In the genomic region with DNA sequence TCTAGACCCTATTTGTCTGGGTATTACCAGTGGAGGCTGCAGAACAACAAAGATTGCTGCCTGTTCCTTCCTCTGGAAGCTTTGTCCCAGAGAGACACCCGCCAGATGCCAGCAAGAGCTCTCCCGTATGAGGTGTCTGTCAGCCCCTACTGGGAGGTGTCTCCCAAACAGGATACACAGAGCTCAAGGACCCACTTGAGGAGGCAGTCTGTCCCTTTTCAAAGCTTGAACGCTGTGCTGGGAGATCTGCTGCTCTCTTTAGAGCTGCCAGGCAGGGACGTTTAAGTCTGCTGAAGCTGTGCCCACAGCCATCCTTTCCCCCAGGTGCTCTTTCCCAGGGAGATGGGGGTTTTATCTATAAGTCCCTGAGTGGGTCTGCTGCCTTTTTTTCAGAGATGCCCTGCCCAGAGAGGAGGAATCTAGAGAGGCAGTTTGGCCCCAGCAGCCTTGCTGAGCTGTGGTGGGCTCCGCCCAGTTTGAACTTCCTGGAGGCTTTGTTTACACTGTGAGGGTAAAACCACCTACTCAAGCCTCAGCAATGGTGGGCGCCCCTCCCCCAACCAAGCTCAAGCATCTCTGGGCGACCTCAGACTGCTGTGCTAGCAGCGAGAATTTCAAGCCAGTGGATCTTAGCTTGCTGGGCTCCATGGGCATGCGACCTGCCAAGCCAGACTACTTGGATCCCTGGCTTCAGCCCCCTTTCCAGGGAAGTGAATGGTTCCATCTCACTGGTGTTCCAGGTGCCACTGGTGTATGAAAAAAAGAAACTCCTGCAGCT, we compare ENCODE assay signal across 7 cellular contexts. TPM values are rescaled to one million over a fixed set of nuclear protein-coding genes. Genes with fewer than 3 reads are reported as not detected.
DNase-seq lines count a peak whose midpoint lies in the region; ATAC-seq and TF ChIP-seq lines count a peak whose summit lies in the region.
"Not testable (repeated sequence)": the region's sequence is repeated elsewhere in the genome, so short reads cannot be mapped to it uniquely, and the experiment has no call there.

No MANE protein-coding gene starts in this region.

- peak overlapping the region; percentile 39 for H3K4me3 Mint-ChIP-seq in memory B cell

- H3K4me3 ChIP-seq in mammary epithelial cell (replicated peaks in 1 of 3; ENCODE audit: insufficient read depth in 1 of 3, low read depth in 2 of 3, low read length in 3 of 3), result not testable (repeated sequence)

- CTCF ChIA-PET in mammary epithelial cell (lab: Charles Lee; ENCODE audit: low non-redundant PET), result not testable (repeated sequence)

- H3K4me2 ChIP-seq in mammary epithelial cell (ENCODE audit: insufficient read depth, low read depth, low read length), result not testable (repeated sequence)

- not testable (repeated sequence) for BruUV-seq in mammary epithelial cell (replicated peaks; lab: Mats Ljungman, UMichigan)

- intact Hi-C loops in mammary epithelial cell (cut with micrococcal nuclease), result not testable (repeated sequence)

- not testable (repeated sequence) for H3K36me3 ChIP-seq in mammary epithelial cell (ENCODE audit: insufficient read depth, low read length)

- H3K4me1 ChIP-seq in mammary epithelial cell (ENCODE audit: insufficient read depth, low read length), result not testable (repeated sequence)

- H3K4me1 Mint-ChIP-seq in memory B cell, result peaks cover 41% of the 10 kb centered on the region

- H3K27ac ChIP-seq in mammary epithelial cell (ENCODE audit: insufficient read depth, low read depth, low read length), result not testable (repeated sequence)

- not testable (repeated sequence) for H3K9me3 ChIP-seq in mammary epithelial cell (replicated peaks; ENCODE audit: insufficient read depth, low read length)

- 68% methylated on average over 7 of the region's 9 CpGs for WGBS in mammary epithelial cell (ENCODE audit: low coverage, missing lambda C conversion rate)

- dilution Hi-C loops in mammary epithelial cell (cut with HindIII; ENCODE audit: low sequenced_read_pairs), result not testable (repeated sequence)

- peak overlapping the region; percentile 11 for H2AFZ ChIP-seq in mammary epithelial cell (ENCODE audit: low read depth, low read length)

- ATAC-seq in memory B cell (ENCODE audit: low read depth), result peak; percentile 50

- peaks cover 26% of the 10 kb centered on the region for H3K36me3 Mint-ChIP-seq in memory B cell

- not testable (repeated sequence) for H3K9ac ChIP-seq in mammary epithelial cell (ENCODE audit: insufficient read depth, low read length)

- not testable (repeated sequence) for H3K27me3 ChIP-seq in mammary epithelial cell (ENCODE audit: insufficient read depth, low read length)

- H3K27ac Mint-ChIP-seq in memory B cell, result peak overlapping the region; percentile 87

- in situ Hi-C loops in mammary epithelial cell (cut with MboI; ENCODE audit: low sequenced_read_pairs in 2 of 2), result not testable (repeated sequence)

- not testable (repeated sequence) for H3K79me2 ChIP-seq in mammary epithelial cell (ENCODE audit: insufficient read depth, low read length)

- DNase-seq in H4 (ENCODE audit: low spot score) (peak; percentile 24), NCI-H510A (lab: John Stamatoyannopoulos, UW) (peak; percentile 64), T-helper 9 cell (peak; percentile 59), activated T-cell treated with anti-CD3 and anti-CD28 coated beads for 4 hours (peak; percentile 31), memory B cell (ENCODE audit: low spot score in 2 of 2) (peak; percentile 20 to 32)
- DNase-seq in mammary epithelial cell, result not testable (repeated sequence)
- peak; percentile 43 for DNase-seq in stimulated activated CD4-positive, alpha-beta T cell treated with anti-CD3 and anti-CD28 coated beads, Interleukin-4, amount 100 ng/mL, for 24 hours

- peaks cover 23% of the 10 kb centered on the region for H3K9me3 Mint-ChIP-seq in memory B cell

- not testable (repeated sequence) for TF ChIP-seq CTCF in mammary epithelial cell (conservative IDR thresholded peaks at IDR 0.05 in 1 of 2, IDR thresholded peaks at IDR 0.05 in 1 of 2; ENCODE audit: extremely low read depth in 1 of 2, insufficient read depth in 1 of 2, low read depth in 1 of 2, low read length in 2 of 2)

- not testable (repeated sequence) for H4K20me1 ChIP-seq in mammary epithelial cell (ENCODE audit: insufficient read depth, low read length)

- H3K27me3 Mint-ChIP-seq in memory B cell, result not testable (repeated sequence)

RNA-seq across cellular contexts. Expression of a gene that starts 54.3 kb away (rescaled TPM):
- total RNA-seq in H4 (2014; rRNA removed; shearing (Covaris generic)), result 12.2 and 18.7 TPM in 2 replicates
- 10 to 100 TPM in 1 of 2 donors, 1 to 10 TPM in 1; 1.3 to 10.5 TPM for total RNA-seq in mammary epithelial cell
- 12.7 TPM for polyA plus RNA-seq in mammary epithelial cell
- 0.57 TPM for polyA minus RNA-seq in mammary epithelial cell

RNA-seq across cellular contexts. Expression of a gene that starts 55.6 kb away (rescaled TPM):
- 80.0 and 91.7 TPM in 2 replicates for total RNA-seq in H4 (2014; rRNA removed; shearing (Covaris generic))
- total RNA-seq in mammary epithelial cell, result 10 to 100 TPM; 25.5 to 31.8 TPM
- 30.9 TPM for polyA plus RNA-seq in mammary epithelial cell
- polyA minus RNA-seq in mammary epithelial cell, result 40.5 TPM
